In the genomic region with DNA sequence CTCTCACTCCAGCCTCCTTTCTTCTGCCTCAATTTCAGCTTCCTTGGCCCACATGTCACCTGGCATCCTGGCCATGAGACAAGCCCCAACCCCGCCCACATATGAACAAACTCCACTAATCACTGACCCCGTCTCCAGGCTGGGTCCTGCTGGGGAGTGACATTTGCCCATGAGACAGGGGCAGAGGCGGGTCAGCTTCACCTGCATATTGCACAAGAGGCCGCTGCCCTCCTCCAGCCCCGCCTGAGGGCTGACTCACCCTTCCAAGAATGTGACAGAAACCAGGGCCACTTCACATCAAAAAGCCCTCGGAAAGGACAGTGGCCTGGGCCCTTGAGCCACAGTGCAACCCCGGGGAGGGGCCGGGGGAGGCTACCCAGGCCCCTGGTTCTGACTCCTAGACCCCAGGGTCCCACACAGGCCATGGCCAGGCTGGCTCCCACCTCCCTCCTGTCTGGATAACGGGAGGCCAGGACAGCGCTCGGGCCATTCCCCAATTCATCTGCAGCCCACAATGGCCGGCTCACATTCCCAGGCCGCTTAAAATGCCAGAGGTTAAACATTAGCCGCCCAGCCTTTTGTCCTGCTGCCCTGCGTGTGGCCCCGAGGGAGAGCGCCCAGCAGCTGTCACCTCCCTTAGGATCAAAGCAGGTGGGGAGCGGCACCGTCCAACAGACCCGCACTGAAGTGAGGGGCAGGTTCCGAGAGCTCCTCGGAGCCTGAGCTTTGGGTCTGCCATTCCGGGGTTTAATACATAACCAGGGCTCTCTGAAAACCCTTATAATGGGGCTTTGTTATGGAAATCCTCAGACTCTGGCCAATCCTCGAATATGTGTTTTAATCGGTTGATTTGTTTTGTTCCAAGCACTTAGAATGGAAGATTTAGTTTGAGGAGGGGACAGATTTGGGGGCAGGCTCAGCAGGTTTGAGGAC, we compare ENCODE assay signal across 9 cellular contexts. TPM values are rescaled to one million over a fixed set of nuclear protein-coding genes. Genes with fewer than 3 reads are reported as not detected.
DNase-seq lines count a peak whose midpoint lies in the region; ATAC-seq, FAIRE-seq and TF ChIP-seq lines count a peak whose summit lies in the region.
"Had no signal": no experiment of that assay in that cellular context is flagged by ENCODE, and none has a peak within 500 bp of the region (broad histone marks: within the 10 kb centered on the region; RNA-seq: fewer than 3 reads in every experiment).

No MANE protein-coding gene starts in this region.

- H3K4me1 ChIP-seq in right cardiac atrium (ENCODE audit: control insufficient read depth, insufficient read depth, low read length) (no peaks in the 10 kb centered on the region), psoas muscle (no peaks in the 10 kb centered on the region), BE2C (no peaks in the 10 kb centered on the region)

- H3K27ac ChIP-seq in right cardiac atrium (ENCODE audit: low read length) (no peak overlapping the region), psoas muscle (peak overlapping the region; percentile 58)

- no peak for TF ChIP-seq CTCF in GM06990 (IDR thresholded peaks at IDR 0.05; ENCODE audit: insufficient read depth, low read length, poor library complexity, severe bottlenecking)
- TF ChIP-seq CTCF in psoas muscle (IDR thresholded peaks at IDR 0.05), result no peak
- no peak for TF ChIP-seq CTCF in BE2C (IDR thresholded peaks at IDR 0.05; ENCODE audit: low read depth, low read length)

- H3K9me3 Mint-ChIP-seq in activated T-cell treated with anti-CD3 and anti-CD28 coated beads, Interleukin-2, amount 50 U/mL, for 72 hours, result peaks cover 2 to 4% of the 10 kb centered on the region in 2 donors

- WGBS in right cardiac atrium, result 69% methylated on average over 25 of the region's 25 CpGs
- 37 to 48% (median 38%) methylated on average over 25 of the region's 25 CpGs for WGBS in psoas muscle, 3 donors

- peak; percentile 91 for FAIRE-seq in RCC 7860 (lab: Jason Lieb, UNC)

- intact Hi-C loops in right cardiac atrium (cut with DNase I) (no loop called here), psoas muscle (cut with DNase I) (no loop called here)

- H3K9me3 ChIP-seq in right cardiac atrium (ENCODE audit: control insufficient read depth, low read length), result no peaks in the 10 kb centered on the region
- no peaks in the 10 kb centered on the region for H3K9me3 ChIP-seq in psoas muscle
- no peaks in the 10 kb centered on the region for H3K9me3 ChIP-seq in BE2C

- H3K27ac Mint-ChIP-seq in activated T-cell treated with anti-CD3 and anti-CD28 coated beads, Interleukin-2, amount 50 U/mL, for 72 hours, result no peak overlapping the region

- H3K4me3 ChIP-seq in GM06990 (replicated peaks; ENCODE audit: low read depth, low read length) (no peak overlapping the region), right cardiac atrium (ENCODE audit: low read length) (no peak overlapping the region), psoas muscle (no peak overlapping the region), BE2C (ENCODE audit: low read depth, low read length) (no peak overlapping the region)

- peak; percentile 0 for DNase-seq in GM06990 (ENCODE audit: extremely low read depth, insufficient read length)
- peak; percentile 90 for DNase-seq in RCC 7860 (ENCODE audit: low spot score)
- DNase-seq in right cardiac atrium, result peak in 1 of 3 donors; percentile 39
- DNase-seq in psoas muscle, result no peak
- DNase-seq in activated T-cell treated with anti-CD3 and anti-CD28 coated beads, Interleukin-2, amount 50 U/mL, for 72 hours, result no peak
- no peak for DNase-seq in BE2C
- DNase-seq: dermis blood vessel endothelial cell had no signal

- peaks cover 3 to 11% of the 10 kb centered on the region in 2 donors for H3K36me3 Mint-ChIP-seq in activated T-cell treated with anti-CD3 and anti-CD28 coated beads, Interleukin-2, amount 50 U/mL, for 72 hours (ENCODE audit: insufficient read depth in 2 of 2)

- no peaks in the 10 kb centered on the region; the same call in 1 of the 2 replicates for H3K27me3 ChIP-seq in GM06990 (replicated peaks; ENCODE audit: control insufficient read depth, insufficient read depth, low read length)
- H3K27me3 ChIP-seq in right cardiac atrium (ENCODE audit: control insufficient read depth, insufficient read depth), result no peaks in the 10 kb centered on the region
- peaks cover 0 to 6% (median 0%) of the 10 kb centered on the region in 3 donors for H3K27me3 ChIP-seq in psoas muscle (ENCODE audit: insufficient read depth in 3 of 3, low read length in 2 of 3)
- no peaks in the 10 kb centered on the region for H3K27me3 ChIP-seq in BE2C

- no peak overlapping the region for H3K4me3 Mint-ChIP-seq in activated T-cell treated with anti-CD3 and anti-CD28 coated beads, Interleukin-2, amount 50 U/mL, for 72 hours

- H3K27me3 Mint-ChIP-seq in activated T-cell treated with anti-CD3 and anti-CD28 coated beads, Interleukin-2, amount 50 U/mL, for 72 hours (ENCODE audit: low read depth), result peaks cover 1% of the 10 kb centered on the region

- H3K4me1 Mint-ChIP-seq in activated T-cell treated with anti-CD3 and anti-CD28 coated beads, Interleukin-2, amount 50 U/mL, for 72 hours (ENCODE audit: low read depth), result peaks cover 11% of the 10 kb centered on the region

- peak; percentile 14 to 18 for ATAC-seq in right cardiac atrium
- peak; percentile 48 to 87 (median 64) for ATAC-seq in psoas muscle
- no peak for ATAC-seq in GM18858 (IDR thresholded peaks at IDR 0.05; ENCODE audit: unreplicated experiment)
- no peak for ATAC-seq in HG03565 (IDR thresholded peaks at IDR 0.05; ENCODE audit: unreplicated experiment)
- no peak for ATAC-seq in activated T-cell treated with anti-CD3 and anti-CD28 coated beads, Interleukin-2, amount 50 U/mL, for 72 hours (replicated peaks in 1 of 2)

- H3K36me3 ChIP-seq in GM06990 (ENCODE audit: control insufficient read depth, insufficient read depth, low read length) (no peaks in the 10 kb centered on the region), psoas muscle (ENCODE audit: insufficient read depth in 1 of 2, low read depth in 1 of 2) (no peaks in the 10 kb centered on the region), BE2C (no peaks in the 10 kb centered on the region)

RNA-seq across cellular contexts. Expression of a gene that starts 42.3 kb away (rescaled TPM):
- total RNA-seq in right cardiac atrium (10 to 100 TPM; 31.5 to 48.7 (median 38.9) TPM), psoas muscle (10 to 100 TPM in 3 of 4 donors, 1 to 10 TPM in 1; 9.6 to 20.3 (median 16.5) TPM)
- polyA plus RNA-seq in right cardiac atrium (40.2 TPM), psoas muscle (10 to 100 TPM; 12.8 to 37.1 (median 24.9) TPM)
- total RNA-seq in activated T-cell treated with anti-CD3 and anti-CD28 coated beads, Interleukin-2, amount 50 U/mL, for 72 hours, result 10 to 100 TPM; 65.3 to 69.7 TPM
- polyA plus RNA-seq in BE2C (2012; ENCODE audit: insufficient read depth, insufficient read length, low read depth), result 142 TPM

Comparison
In these comparisons a context has a peak if more than half of its experiments do, and no peak if none do; other contexts are left out.
1. DNase-seq: peak in GM06990 (single experiment) and RCC 7860 (single experiment); none in psoas muscle (0 of 2), activated T-cell treated with anti-CD3 and anti-CD28 coated beads, Interleukin-2, amount 50 U/mL, for 72 hours (0 of 2) and BE2C (single experiment).
2. ATAC-seq: peak in right cardiac atrium (2 of 2) and psoas muscle (4 of 4); none in GM18858 (single experiment), HG03565 (single experiment) and activated T-cell treated with anti-CD3 and anti-CD28 coated beads, Interleukin-2, amount 50 U/mL, for 72 hours (0 of 2).